ENCODE assay signal across 1 cellular context in the genomic region with DNA sequence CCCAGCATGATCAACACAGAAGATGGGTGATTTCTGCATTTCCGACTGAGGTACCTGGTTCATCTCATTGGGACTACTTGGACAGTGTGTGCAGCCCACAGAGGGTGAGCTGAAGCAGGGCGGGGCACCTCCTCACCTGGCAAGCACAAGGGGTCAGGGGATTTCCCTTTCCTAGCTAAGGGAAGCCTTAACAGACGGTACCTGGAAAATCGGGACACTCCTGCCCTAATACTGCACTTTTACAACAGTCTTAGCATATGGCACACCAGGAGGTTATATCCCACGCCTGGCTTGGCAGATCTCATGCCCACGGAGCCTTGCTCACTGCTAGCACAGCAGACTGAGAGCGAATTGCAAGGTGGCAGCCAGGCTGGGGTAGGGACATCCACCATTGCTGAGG.
TF ChIP-seq lines count a peak whose summit lies in the region.

No MANE protein-coding gene starts in this region.

TF ChIP-seq in IMR-90, 13 proteins besides CTCF, POLR2A, EP300 and RAD21 (continued from another document):
- TF ChIP-seq, protein P1, sequence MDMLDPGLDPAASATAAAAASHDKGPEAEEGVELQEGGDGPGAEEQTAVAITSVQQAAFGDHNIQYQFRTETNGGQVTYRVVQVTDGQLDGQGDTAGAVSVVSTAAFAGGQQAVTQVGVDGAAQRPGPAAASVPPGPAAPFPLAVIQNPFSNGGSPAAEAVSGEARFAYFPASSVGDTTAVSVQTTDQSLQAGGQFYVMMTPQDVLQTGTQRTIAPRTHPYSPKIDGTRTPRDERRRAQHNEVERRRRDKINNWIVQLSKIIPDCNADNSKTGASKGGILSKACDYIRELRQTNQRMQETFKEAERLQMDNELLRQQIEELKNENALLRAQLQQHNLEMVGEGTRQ (IDR thresholded peaks at IDR 0.05; ENCODE audit: low read depth, low read length): no peak
- TF ChIP-seq RCOR1 (IDR thresholded peaks at IDR 0.05; ENCODE audit: insufficient replicate concordance, low read length) (no peak), MAZ (IDR thresholded peaks at IDR 0.05; ENCODE audit: borderline replicate concordance, low read depth, low read length) (no peak), MXI1 (IDR thresholded peaks at IDR 0.05; ENCODE audit: borderline replicate concordance, low read depth, low read length) (no peak), CHD1 (IDR thresholded peaks at IDR 0.05; ENCODE audit: low read depth, low read length) (no peak), NFE2L2 (IDR thresholded peaks at IDR 0.05; ENCODE audit: low read depth, low read length) (no peak), CEBPB (IDR thresholded peaks at IDR 0.05; ENCODE audit: low read depth, low read length) (no peak), BHLHE40 (IDR thresholded peaks at IDR 0.05; ENCODE audit: low read depth, low read length) (no peak)
TF ChIP-seq in IMR-90: peak in this region for 0.
